Comparison of ENCODE assay signal across 11 cellular contexts in the genomic region with DNA sequence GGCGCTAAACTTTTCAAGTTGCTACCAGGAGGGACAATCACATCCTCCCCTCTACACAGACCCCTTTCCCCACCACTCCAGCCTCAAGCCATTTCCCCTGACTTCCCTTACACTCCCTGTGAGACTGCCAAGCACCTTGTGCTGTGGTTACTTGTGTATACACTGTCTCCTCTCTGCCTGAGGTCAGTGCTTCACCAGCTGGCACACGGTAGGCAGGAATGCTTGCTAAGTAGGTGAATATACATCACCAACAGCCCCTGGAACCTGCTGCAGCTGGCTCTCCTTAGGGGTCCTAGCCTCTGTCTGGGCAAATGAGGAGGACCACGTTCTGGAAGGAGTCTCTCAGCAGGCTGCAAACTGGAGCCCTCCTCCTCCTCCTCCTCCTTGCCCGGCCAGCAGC.
"Had no signal": no experiment of that assay in that cellular context is flagged by ENCODE, and none has a peak within 500 bp of the region (broad histone marks: within the 10 kb centered on the region; RNA-seq: fewer than 3 reads in every experiment).

No MANE protein-coding gene starts in this region.

- ATAC-seq: heart right ventricle, left lung, WTC11 had no signal

- DNase-seq: activated CD4-positive, alpha-beta T cell treated with anti-CD3 and anti-CD28 coated beads, Interleukin-2, amount 10 ng/mL, durations not matched to agents 7 days and 5 days; activated CD8-positive, alpha-beta memory T cell treated with anti-CD3 and anti-CD28 coated beads for 24 hours; activated naive CD4-positive, alpha-beta T cell treated with Interleukin-2 at 50 U/mL for 16 hours; effector CD4-positive, alpha-beta T cell; heart right ventricle; left lung; natural killer cell; stimulated activated CD4-positive, alpha-beta T cell treated with anti-CD3 and anti-CD28 coated beads, Interleukin-15, amount 100 ng/mL, for 24 hours; stimulated activated CD4-positive, alpha-beta T cell treated with anti-CD3 and anti-CD28 coated beads, Interleukin-4, amount 100 ng/mL, for 24 hours; tibial artery had no signal

- H3K27ac ChIP-seq: heart right ventricle, left lung, tibial artery had no signal
